In genomic region chr22:25364736-25365241, GRCh38 we compare ENCODE assay signal across 19 cellular contexts.
DNase-seq lines count a peak whose midpoint lies in the region; ATAC-seq and TF ChIP-seq lines count a peak whose summit lies in the region.
"Had no signal": no experiment of that assay in that cellular context is flagged by ENCODE, and none has a peak within 500 bp of the region (broad histone marks: within the 10 kb centered on the region; RNA-seq: fewer than 3 reads in every experiment).

No MANE protein-coding gene starts in this region.

- H4K91ac ChIP-seq in H9 (ENCODE audit: insufficient read length, low read depth, low read length) = no peak overlapping the region

- H3K9ac ChIP-seq in H9 (ENCODE audit: extremely low read depth, insufficient read length, low read length) = no peak overlapping the region

- no peak overlapping the region for H2BK5ac ChIP-seq in H9 (ENCODE audit: insufficient read length, low read length)

- no CpG with 5 or more reads among the region's 13 CpGs for WGBS in H9 (ENCODE audit: extremely low coverage, insufficient read length, low lambda C conversion rate)

- no peaks in the 10 kb centered on the region for H3K9me3 Mint-ChIP-seq in H9
- H3K9me3 Mint-ChIP-seq in activated T-helper 17 cell treated with anti-CD3 and anti-CD28 coated beads, Interleukin-2, amount 50 U/mL, for 72 hours = no peaks in the 10 kb centered on the region
- no peaks in the 10 kb centered on the region for H3K9me3 Mint-ChIP-seq in stimulated activated naive B cell treated with anti-CD40 and anti-IgM and Interleukin-4, amounts not matched to agents 10 μg/mL and 1 μg/mL and 100 μg/mL, for 72 hours
- no peaks in the 10 kb centered on the region for H3K9me3 Mint-ChIP-seq in T-helper 2 cell treated with Interferon-gamma antibody and Interleukin-4, amounts not matched to agents 5 μg/mL and 100 μg/mL, for 36 hours
- H3K9me3 Mint-ChIP-seq: activated naive CD8-positive, alpha-beta T cell treated with anti-CD3 and anti-CD28 coated beads for 36 hours; activated T-cell treated with anti-CD3 and anti-CD28 coated beads, Interleukin-2, amount 50 U/mL, for 72 hours; nephron had no signal

- H3K4me1 ChIP-seq in H9 (ENCODE audit: insufficient read depth, low read length) = no peaks in the 10 kb centered on the region
- H3K4me1 ChIP-seq: HAP-1 had no signal

- intact Hi-C loops in left colon (cut with DNase I, micrococcal nuclease) = no loop called here

- no peak for TF ChIP-seq CTCF in H9 (conservative IDR thresholded peaks at IDR 0.05)

- peaks cover 8 to 15% of the 10 kb centered on the region in 2 experiments for H3K4me1 Mint-ChIP-seq in H9
- H3K4me1 Mint-ChIP-seq in activated T-helper 17 cell treated with anti-CD3 and anti-CD28 coated beads, Interleukin-2, amount 50 U/mL, for 72 hours = peaks cover 7% of the 10 kb centered on the region
- H3K4me1 Mint-ChIP-seq in stimulated activated naive B cell treated with anti-CD40 and anti-IgM and Interleukin-4, amounts not matched to agents 10 μg/mL and 1 μg/mL and 100 μg/mL, for 72 hours = peaks cover 20 to 47% of the 10 kb centered on the region in 2 donors
- peaks cover 5% of the 10 kb centered on the region for H3K4me1 Mint-ChIP-seq in T-helper 2 cell treated with Interferon-gamma antibody and Interleukin-4, amounts not matched to agents 5 μg/mL and 100 μg/mL, for 36 hours (ENCODE audit: low read depth)

- no peak overlapping the region for H3K18ac ChIP-seq in H9 (ENCODE audit: insufficient read length, low read depth, low read length)

- H3K27ac Mint-ChIP-seq in H9 = peak overlapping the region in 2 of 3 experiments; percentile 85 to 97; a peak in 3 of 7 replicates
- peak overlapping the region; percentile 25 for H3K27ac Mint-ChIP-seq in activated T-helper 17 cell treated with anti-CD3 and anti-CD28 coated beads, Interleukin-2, amount 50 U/mL, for 72 hours
- H3K27ac Mint-ChIP-seq in stimulated activated naive B cell treated with anti-CD40 and anti-IgM and Interleukin-4, amounts not matched to agents 10 μg/mL and 1 μg/mL and 100 μg/mL, for 72 hours = peak overlapping the region; percentile 16
- no peak overlapping the region for H3K27ac Mint-ChIP-seq in T-helper 2 cell treated with Interferon-gamma antibody and Interleukin-4, amounts not matched to agents 5 μg/mL and 100 μg/mL, for 36 hours
- H3K27ac Mint-ChIP-seq: activated naive CD8-positive, alpha-beta T cell treated with anti-CD3 and anti-CD28 coated beads for 36 hours; activated T-cell treated with anti-CD3 and anti-CD28 coated beads, Interleukin-2, amount 50 U/mL, for 72 hours; nephron had no signal

- ATAC-seq in activated T-helper 17 cell treated with anti-CD3 and anti-CD28 coated beads, Interleukin-2, amount 50 U/mL, for 72 hours (replicated peaks) = no peak
- ATAC-seq in left colon (peak; percentile 70), GM21576 (IDR thresholded peaks at IDR 0.05; ENCODE audit: unreplicated experiment) (no peak)
- no peak for ATAC-seq in stimulated activated naive B cell treated with anti-CD40 and anti-IgM and Interleukin-4, amounts not matched to agents 10 μg/mL and 1 μg/mL and 100 μg/mL, for 72 hours (replicated peaks)
- ATAC-seq: activated T-cell treated with anti-CD3 and anti-CD28 coated beads, Interleukin-2, amount 50 U/mL, for 72 hours had no signal

- H3K4ac ChIP-seq in H9 (ENCODE audit: low read depth, low read length) = no peak overlapping the region

- H2BK12ac ChIP-seq in H9 (ENCODE audit: insufficient read length, low read depth, low read length) = no peak overlapping the region

- DNase-seq in H9 (no peak), left colon (peak; percentile 46 to 76), KBM-7 (no peak)
- DNase-seq in stimulated activated naive B cell treated with anti-CD40 and anti-IgM and Interleukin-4, amounts not matched to agents 10 μg/mL and 1 μg/mL and 100 μg/mL, for 72 hours = no peak
- no peak for DNase-seq in T-helper 2 cell treated with Interferon-gamma antibody and Interleukin-4, amounts not matched to agents 5 μg/mL and 100 μg/mL, for 36 hours (ENCODE audit: low spot score)
- DNase-seq: activated CD4-positive, alpha-beta T cell treated with anti-CD3 and anti-CD28 coated beads, Interleukin-2, amount 50 U/mL, for 48 hours; activated naive CD8-positive, alpha-beta T cell treated with anti-CD3 and anti-CD28 coated beads for 36 hours; activated T-cell treated with anti-CD3 and anti-CD28 coated beads, Interleukin-2, amount 50 U/mL, for 72 hours; Calu3; NCI-H187 treated with DMSO at 0.1 percent for 48 hours; NCI-H446; NK-92 treated with Interleukin-12 subunit alpha and Interleukin-12 subunit beta, amount 100 ng/mL, for 24 hours; stimulated activated CD4-positive, alpha-beta T cell treated with anti-CD3 and anti-CD28 coated beads, Interleukin-15, amount 100 ng/mL, for 24 hours; stimulated activated naive CD4-positive, alpha-beta T cell treated with Interleukin-2 at 50 U/mL for 16 hours had no signal

- no peaks in the 10 kb centered on the region for H3K79me1 ChIP-seq in H9 (ENCODE audit: insufficient read depth, low read depth, low read length, poor library complexity, severe bottlenecking)

- no peaks in the 10 kb centered on the region for H3K9me3 ChIP-seq in H9 (ENCODE audit: control insufficient read depth, low read depth, low read length)
- H3K9me3 ChIP-seq: HAP-1 had no signal

- no peak overlapping the region for H2BK120ac ChIP-seq in H9 (ENCODE audit: low read depth, low read length, poor library complexity, severe bottlenecking)

- H3K79me2 ChIP-seq in H9 (ENCODE audit: insufficient read depth, low read length) = no peaks in the 10 kb centered on the region; the same call in 1 of the 2 replicates

- H3K27me3 ChIP-seq in H9 (ENCODE audit: insufficient read depth, low read length) = no peaks in the 10 kb centered on the region

- H3T11ph ChIP-seq in H9 (ENCODE audit: low read length) = no peak overlapping the region

- no peaks in the 10 kb centered on the region for H4K20me1 ChIP-seq in H9 (ENCODE audit: control insufficient read depth, insufficient read depth, insufficient read length)

- no peaks in the 10 kb centered on the region for H3K23me2 ChIP-seq in H9 (ENCODE audit: insufficient read length, low read depth, low read length, poor library complexity, severe bottlenecking)

- H2AFZ ChIP-seq in H9 (ENCODE audit: low read length) = no peak overlapping the region

- no peak overlapping the region for H4K5ac ChIP-seq in H9 (ENCODE audit: insufficient read length, low read depth, low read length)

- peaks cover 0 to under 1% (median 0%) of the 10 kb centered on the region in 3 experiments; a peak in 2 of 7 replicates for H3K36me3 Mint-ChIP-seq in H9 (ENCODE audit: insufficient read depth in 1 of 3, low read depth in 3 of 3)
- no peaks in the 10 kb centered on the region for H3K36me3 Mint-ChIP-seq in activated T-helper 17 cell treated with anti-CD3 and anti-CD28 coated beads, Interleukin-2, amount 50 U/mL, for 72 hours (ENCODE audit: low read depth)
- H3K36me3 Mint-ChIP-seq in stimulated activated naive B cell treated with anti-CD40 and anti-IgM and Interleukin-4, amounts not matched to agents 10 μg/mL and 1 μg/mL and 100 μg/mL, for 72 hours = peaks cover 14 to 34% of the 10 kb centered on the region in 2 donors
- peaks cover 1% of the 10 kb centered on the region for H3K36me3 Mint-ChIP-seq in T-helper 2 cell treated with Interferon-gamma antibody and Interleukin-4, amounts not matched to agents 5 μg/mL and 100 μg/mL, for 36 hours (ENCODE audit: low read depth)
- H3K36me3 Mint-ChIP-seq: activated naive CD8-positive, alpha-beta T cell treated with anti-CD3 and anti-CD28 coated beads for 36 hours; brain had no signal

- H3K14ac ChIP-seq in H9 (ENCODE audit: insufficient read depth, low read length) = no peak overlapping the region; the same call in 1 of the 2 replicates

- H3K27me3 Mint-ChIP-seq in H9 (ENCODE audit: low read depth) = no peaks in the 10 kb centered on the region
- H3K27me3 Mint-ChIP-seq in activated T-helper 17 cell treated with anti-CD3 and anti-CD28 coated beads, Interleukin-2, amount 50 U/mL, for 72 hours = no peaks in the 10 kb centered on the region
- no peaks in the 10 kb centered on the region for H3K27me3 Mint-ChIP-seq in stimulated activated naive B cell treated with anti-CD40 and anti-IgM and Interleukin-4, amounts not matched to agents 10 μg/mL and 1 μg/mL and 100 μg/mL, for 72 hours
- no peaks in the 10 kb centered on the region for H3K27me3 Mint-ChIP-seq in T-helper 2 cell treated with Interferon-gamma antibody and Interleukin-4, amounts not matched to agents 5 μg/mL and 100 μg/mL, for 36 hours (ENCODE audit: low read depth)
- H3K27me3 Mint-ChIP-seq: activated naive CD8-positive, alpha-beta T cell treated with anti-CD3 and anti-CD28 coated beads for 36 hours; brain had no signal

- in situ Hi-C loops in KBM-7 (cut with MboI; ENCODE audit: low pct_unique_long_range_greater_than_20kb, low sequenced_read_pairs) = no loop called here

- no peak overlapping the region for H3K4me3 Mint-ChIP-seq in H9
- no peak overlapping the region for H3K4me3 Mint-ChIP-seq in activated T-helper 17 cell treated with anti-CD3 and anti-CD28 coated beads, Interleukin-2, amount 50 U/mL, for 72 hours
- H3K4me3 Mint-ChIP-seq in stimulated activated naive B cell treated with anti-CD40 and anti-IgM and Interleukin-4, amounts not matched to agents 10 μg/mL and 1 μg/mL and 100 μg/mL, for 72 hours = no peak overlapping the region
- H3K4me3 Mint-ChIP-seq in T-helper 2 cell treated with Interferon-gamma antibody and Interleukin-4, amounts not matched to agents 5 μg/mL and 100 μg/mL, for 36 hours = no peak overlapping the region
- H3K4me3 Mint-ChIP-seq: activated naive CD8-positive, alpha-beta T cell treated with anti-CD3 and anti-CD28 coated beads for 36 hours; activated T-cell treated with anti-CD3 and anti-CD28 coated beads, Interleukin-2, amount 50 U/mL, for 72 hours; brain; nephron had no signal

- H4K8ac ChIP-seq in H9 (replicated peaks; ENCODE audit: insufficient read length, low read depth, low read length) = no peak overlapping the region

- H3K56ac ChIP-seq in H9 (ENCODE audit: insufficient read length, low read depth, low read length) = no peak overlapping the region

- H2BK15ac ChIP-seq in H9 (ENCODE audit: low read depth, low read length) = no peak overlapping the region

- H2BK20ac ChIP-seq in H9 (ENCODE audit: low read depth, low read length, poor library complexity, severe bottlenecking) = no peak overlapping the region

- no peak overlapping the region for H2AK5ac ChIP-seq in H9 (ENCODE audit: insufficient read length, low read length)

- H3K4me2 ChIP-seq in H9 (ENCODE audit: insufficient read depth, insufficient read length, low read length) = no peak overlapping the region

- no peak overlapping the region for H3K23ac ChIP-seq in H9 (ENCODE audit: insufficient read length, low read depth, low read length)

- no peak overlapping the region for H3K27ac ChIP-seq in H9 (ENCODE audit: insufficient read length, low read depth, low read length)

Comparison
In these comparisons a context has a peak if more than half of its experiments do, and no peak if none do; other contexts are left out.
1. DNase-seq: peak in left colon (2 of 2); none in H9 (single experiment), stimulated activated naive B cell treated with anti-CD40 and anti-IgM and Interleukin-4, amounts not matched to agents 10 μg/mL and 1 μg/mL and 100 μg/mL, for 72 hours (single experiment), T-helper 2 cell treated with Interferon-gamma antibody and Interleukin-4, amounts not matched to agents 5 μg/mL and 100 μg/mL, for 36 hours (single experiment) and KBM-7 (single experiment).